9 cellular contexts compared by ENCODE assay signal in the genomic region with DNA sequence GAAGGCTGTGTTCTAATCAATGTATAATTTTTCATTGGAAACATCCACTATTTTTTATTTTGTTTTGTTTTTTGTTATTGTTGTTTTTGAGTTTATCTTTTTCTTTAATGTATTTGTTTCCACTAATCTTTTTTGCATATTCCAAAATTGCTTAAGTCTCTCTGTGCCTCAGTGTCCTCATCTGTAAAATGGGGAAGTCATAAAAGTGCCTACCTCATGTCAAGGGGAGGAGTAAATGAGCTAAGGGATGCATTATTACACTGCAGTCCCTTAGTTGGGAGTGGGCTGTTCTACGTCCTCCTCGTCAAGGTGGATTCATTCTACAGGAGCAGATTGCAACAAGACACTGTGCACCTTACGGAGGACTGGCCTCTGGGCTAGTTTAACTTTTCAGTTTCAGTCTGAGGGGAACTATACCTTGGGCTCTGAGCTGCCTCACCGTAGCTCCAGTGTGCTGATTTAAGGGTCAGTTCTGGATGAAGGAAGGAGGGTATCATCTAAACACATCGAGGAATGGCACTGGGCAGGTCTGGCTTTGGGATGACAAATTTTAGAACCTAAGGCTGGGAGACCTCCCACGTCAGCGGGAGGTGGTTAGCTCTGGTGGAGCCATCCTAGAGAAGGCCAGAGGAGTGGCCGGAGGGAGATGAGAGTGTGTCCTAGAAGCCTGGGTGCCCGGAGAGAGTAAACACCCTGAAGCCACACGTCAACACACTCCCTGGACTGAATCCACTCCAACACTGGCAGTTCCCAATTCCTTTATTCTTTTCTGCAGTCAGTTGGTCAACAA. TPM values are rescaled to one million over a fixed set of nuclear protein-coding genes. Genes with fewer than 3 reads are reported as not detected.
DNase-seq lines count a peak whose midpoint lies in the region; ATAC-seq and TF ChIP-seq lines count a peak whose summit lies in the region.
"Had no signal": no experiment of that assay in that cellular context is flagged by ENCODE, and none has a peak within 500 bp of the region (broad histone marks: within the 10 kb centered on the region; RNA-seq: fewer than 3 reads in every experiment).

No MANE protein-coding gene starts in this region.

- no peak for DNase-seq in DND-41
- DNase-seq in Karpas-422: no peak
- no peak for DNase-seq in central memory CD8-positive, alpha-beta T cell (ENCODE audit: low spot score in 2 of 2)
- no peak for DNase-seq in psoas muscle
- DNase-seq in NCI-H774 (lab: John Stamatoyannopoulos, UW): no peak

- TF ChIP-seq CTCF in DND-41 (IDR thresholded peaks at IDR 0.05; ENCODE audit: borderline replicate concordance, extremely low read depth, low read length, poor library complexity, severe bottlenecking) (no peak), psoas muscle (IDR thresholded peaks at IDR 0.05) (no peak)

- no peaks in the 10 kb centered on the region for H3K9me3 Mint-ChIP-seq in central memory CD8-positive, alpha-beta T cell

- intact Hi-C loops in psoas muscle (cut with DNase I): loop anchor here (2.0 to 10.0 kb wide), 5 partner anchors 61 to 391 kb away; partner anchors contain the start of gene BUB1B (in 2 of the 2)

- peak overlapping the region; percentile 100 for H3K27ac ChIP-seq in DND-41 (ENCODE audit: low read length)
- no peak overlapping the region for H3K27ac ChIP-seq in Karpas-422 (ENCODE audit: low read length)
- peak overlapping the region; percentile 51 for H3K27ac ChIP-seq in psoas muscle

- H3K4me3 ChIP-seq in DND-41 (ENCODE audit: low read depth in 1 of 2, low read length in 2 of 2) (no peak overlapping the region), Karpas-422 (ENCODE audit: low read length) (no peak overlapping the region), psoas muscle (no peak overlapping the region)
- H3K4me3 ChIP-seq: mucosa of descending colon, skin epidermis had no signal

- peaks cover 7% of the 10 kb centered on the region for H3K36me3 Mint-ChIP-seq in central memory CD8-positive, alpha-beta T cell (ENCODE audit: insufficient read depth)

- H2AFZ ChIP-seq in DND-41 (ENCODE audit: low read depth, low read length) (no peak overlapping the region), Karpas-422 (ENCODE audit: low read length) (no peak overlapping the region)

- H3K36me3 ChIP-seq in DND-41 (ENCODE audit: insufficient read depth, low read length): peaks cover 11% of the 10 kb centered on the region; the same call in 1 of the 2 replicates
- H3K36me3 ChIP-seq in Karpas-422 (ENCODE audit: insufficient read depth, low read length): no peaks in the 10 kb centered on the region
- H3K36me3 ChIP-seq in psoas muscle (ENCODE audit: insufficient read depth in 1 of 2, low read depth in 1 of 2): no peaks in the 10 kb centered on the region

- no peak overlapping the region for H3K4me2 ChIP-seq in DND-41 (ENCODE audit: insufficient read depth, low read length)
- peak overlapping the region; percentile 54 for H3K4me2 ChIP-seq in Karpas-422 (ENCODE audit: low read depth, low read length, poor library complexity, severe bottlenecking)

- no peaks in the 10 kb centered on the region for H4K20me1 ChIP-seq in DND-41 (ENCODE audit: insufficient read depth, low read length)
- no peaks in the 10 kb centered on the region for H4K20me1 ChIP-seq in Karpas-422 (ENCODE audit: insufficient read depth, low read depth, low read length)

- H3K27me3 ChIP-seq in DND-41 (ENCODE audit: insufficient read depth, low read length, poor library complexity) (no peaks in the 10 kb centered on the region), Karpas-422 (ENCODE audit: low read length) (no peaks in the 10 kb centered on the region), psoas muscle (ENCODE audit: insufficient read depth in 3 of 3, low read length in 2 of 3) (no peaks in the 10 kb centered on the region)

- peak overlapping the region; percentile 62 for H3K27ac Mint-ChIP-seq in central memory CD8-positive, alpha-beta T cell (ENCODE audit: low read depth)

- peaks cover 43% of the 10 kb centered on the region for H3K4me1 Mint-ChIP-seq in central memory CD8-positive, alpha-beta T cell

- no peaks in the 10 kb centered on the region for H3K9me2 ChIP-seq in Karpas-422 (replicated peaks; ENCODE audit: insufficient read depth, low read length)

- H3K27me3 Mint-ChIP-seq in central memory CD8-positive, alpha-beta T cell: no peaks in the 10 kb centered on the region

- 79 to 83% (median 81%) methylated on average over 10 of the region's 10 CpGs for WGBS in psoas muscle, 3 donors

- ATAC-seq in DND-41 (ENCODE audit: insufficient read depth, low read depth): no peak
- ATAC-seq in central memory CD8-positive, alpha-beta T cell (replicated peaks; ENCODE audit: extremely low read depth, poor library complexity, severe bottlenecking): no peak
- no peak for ATAC-seq in psoas muscle
- no peak for ATAC-seq in esophagus mucosa
- no peak for ATAC-seq in GM19351 (IDR thresholded peaks at IDR 0.05; ENCODE audit: unreplicated experiment)

- peaks cover 66% of the 10 kb centered on the region for H3K4me1 ChIP-seq in DND-41 (ENCODE audit: insufficient read depth, low read length)
- peaks cover 21% of the 10 kb centered on the region for H3K4me1 ChIP-seq in Karpas-422 (ENCODE audit: low read length)
- H3K4me1 ChIP-seq in psoas muscle: peaks cover 29% of the 10 kb centered on the region

- H3K79me2 ChIP-seq in DND-41 (ENCODE audit: insufficient read depth, low read length) (peaks cover 37% of the 10 kb centered on the region), Karpas-422 (ENCODE audit: low read length) (0 out of 2 replicates have a peak, but pooled peaks cover 5% of the 10 kb centered on the region)

- no peaks in the 10 kb centered on the region for H3K9me3 ChIP-seq in DND-41 (ENCODE audit: insufficient read depth, low read length, severe bottlenecking)
- H3K9me3 ChIP-seq in Karpas-422 (ENCODE audit: low read length): no peaks in the 10 kb centered on the region
- no peaks in the 10 kb centered on the region for H3K9me3 ChIP-seq in psoas muscle
- H3K9me3 ChIP-seq: mucosa of descending colon had no signal

- H3K9ac ChIP-seq in DND-41 (ENCODE audit: low read depth, low read length): 0 out of 2 replicates have a peak overlapping the region, but pooled peaks have one; percentile 24
- H3K9ac ChIP-seq in Karpas-422 (ENCODE audit: low read length): peak overlapping the region; percentile 35; the same call in 1 of the 2 replicates

- no peak overlapping the region for H3K4me3 Mint-ChIP-seq in central memory CD8-positive, alpha-beta T cell

RNA-seq across cellular contexts. Expression of gene SRP14, which starts 5.1 kb away (rescaled TPM):
- 232 and 427 TPM in 2 replicates for total RNA-seq in Karpas-422 (2014; rRNA removed; shearing (Covaris generic); ENCODE audit: low replicate concordance)
- total RNA-seq in psoas muscle (100 to 1,000 TPM; 134 to 170 (median 153) TPM), esophagus mucosa (99.7 TPM)
- polyA plus RNA-seq in psoas muscle: 100 to 1,000 TPM; 279 to 288 (median 280) TPM
